In the genomic region with DNA sequence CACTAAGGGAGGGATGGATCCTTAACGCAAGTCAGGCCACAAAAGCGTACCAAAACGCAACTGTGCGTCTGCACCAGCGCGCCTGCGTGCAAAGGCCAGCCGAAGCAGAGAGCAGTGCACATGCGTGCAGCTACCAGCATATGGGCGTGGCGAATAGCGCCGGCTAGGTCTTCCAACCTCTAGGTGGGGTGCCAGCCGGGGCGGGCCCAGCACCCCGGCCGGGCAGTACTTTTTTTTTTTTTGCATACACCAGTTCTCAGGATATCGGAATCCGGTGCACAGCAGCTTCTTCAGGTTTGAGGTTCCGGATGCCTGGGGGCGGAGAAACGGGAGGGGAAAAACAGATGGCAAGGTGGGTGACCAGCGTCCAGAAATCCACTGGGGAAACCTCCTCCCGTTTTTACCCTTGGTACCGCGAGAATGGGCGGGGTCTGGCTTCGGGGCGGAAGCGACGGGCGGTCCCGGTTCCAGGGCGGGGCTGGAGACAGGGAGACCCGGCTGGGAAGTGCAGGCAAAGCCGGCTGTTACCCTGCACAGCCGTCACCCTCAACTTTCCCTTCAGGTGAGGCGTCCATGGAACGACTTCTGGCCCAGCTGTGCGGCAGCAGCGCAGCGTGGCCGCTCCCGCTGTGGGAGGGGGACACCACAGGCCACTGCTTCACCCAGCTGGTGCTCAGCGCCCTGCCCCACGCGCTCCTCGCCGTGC, we compare ENCODE assay signal across 8 cellular contexts. TPM values are rescaled to one million over a fixed set of nuclear protein-coding genes. Genes with fewer than 3 reads are reported as not detected.
A peak's percentile ranks its signal among the peaks of the same experiment; 100 is the strongest.
DNase-seq lines count a peak whose midpoint lies in the region; ATAC-seq and TF ChIP-seq lines count a peak whose summit lies in the region.

TSS of gene ABCC10 (plus strand) at position 136 of the 706 bp plus-strand sequence. CDS start at position 574, 438 bp downstream.

- peak within 1 kb of the TSS; percentile 92 for H3K4me2 ChIP-seq in PC-3 (ENCODE audit: low read length)

- H3K36me3 ChIP-seq in PC-3 (ENCODE audit: low read depth, low read length) = no peaks in the 10 kb centered on the region

- peaks cover 10% of the 10 kb centered on the region for H3K4me1 ChIP-seq in PC-3 (ENCODE audit: insufficient read depth, low read length)

- H2AFZ ChIP-seq in PC-3 (ENCODE audit: low read length) = peak within 1 kb of the TSS; percentile 92

- H3K27ac ChIP-seq in PC-3 (ENCODE audit: low read length) = peak within 1 kb of the TSS; percentile 68

- peak within 1 kb of the TSS; percentile 88 for H3K9ac ChIP-seq in PC-3 (ENCODE audit: low read length)

- TF ChIP-seq CTCF in PC-3 (conservative IDR thresholded peaks at IDR 0.05; ENCODE audit: low read depth, low read length) (peak; percentile 50), epithelial cell of proximal tubule (conservative IDR thresholded peaks at IDR 0.05; ENCODE audit: low read depth, low read length) (peak; percentile 44)

- H4K20me1 ChIP-seq in PC-3 (ENCODE audit: low read length) = no peaks in the 10 kb centered on the region

- no peaks in the 10 kb centered on the region for H3F3A ChIP-seq in PC-3 (ENCODE audit: low read length, unreplicated experiment)

- CTCF ChIA-PET in PC-3 (lab: Charles Lee) = interaction anchor here (0.6 kb wide), 1 partner anchor 12 kb away, joined by 9 read pairs; no protein-coding TSS in a partner anchor

- no peaks in the 10 kb centered on the region for H3K9me3 ChIP-seq in PC-3 (ENCODE audit: low read length)

- no peak for TF ChIP-seq EP300 in Ishikawa (IDR thresholded peaks at IDR 0.05; ENCODE audit: borderline replicate concordance)

- H3K9me2 ChIP-seq in PC-3 (replicated peaks; ENCODE audit: low read length) = no peaks in the 10 kb centered on the region

- intact Hi-C loops in PC-3 (cut with micrococcal nuclease) = no loop called here

- POLR2A ChIA-PET in PC-3 (lab: Charles Lee; ENCODE audit: unreplicated experiment) = interaction anchor here (0.6 kb wide), 2 partner anchors 111 to 374 kb away, joined by 3 read pairs; partner anchors contain the start of gene CUL7

- peaks cover 26% of the 10 kb centered on the region for H3K79me2 ChIP-seq in PC-3 (ENCODE audit: low read length)

- no TSS peak for BruUV-seq in PC-3 (replicated peaks; lab: Mats Ljungman, UMichigan)

- ATAC-seq in GM21576 (IDR thresholded peaks at IDR 0.05; ENCODE audit: unreplicated experiment) = peak; percentile 90
- ATAC-seq in PC-3 = peak; percentile 95

- H3K4me3 ChIP-seq in PC-3 (ENCODE audit: low read length) = peak within 1 kb of the TSS; percentile 88
- peak within 1 kb of the TSS; percentile 94 for H3K4me3 ChIP-seq in epithelial cell of proximal tubule (ENCODE audit: low read depth, low read length)

- DNase-seq in DMS53 (lab: John Stamatoyannopoulos, UW) (peak; percentile 98), PC-3 (peak; percentile 95), activated T-cell treated with anti-CD3 and anti-CD28 coated beads for 48 hours (ENCODE audit: low read depth) (peak; percentile 91), epithelial cell of proximal tubule (ENCODE audit: low read depth) (peak; percentile 68), mucosa of gallbladder (ENCODE audit: low spot score) (peak; percentile 95)
- peak; percentile 78 to 89 for DNase-seq in stimulated activated CD8-positive, alpha-beta memory T cell treated with anti-CD3 and anti-CD28 coated beads, Interleukin-4, amount 100 ng/mL, for 4 hours (ENCODE audit: low read depth in 2 of 2, low spot score in 1 of 2)

- TF ChIP-seq RAD21 in Ishikawa (IDR thresholded peaks at IDR 0.05; ENCODE audit: low read depth) = no peak

- no peaks in the 10 kb centered on the region for H3K27me3 ChIP-seq in PC-3 (ENCODE audit: low read length)

TF ChIP-seq in Ishikawa, 13 proteins besides CTCF, POLR2A, EP300 and RAD21:
- TF ChIP-seq YY1 (IDR thresholded peaks at IDR 0.05; ENCODE audit: low read depth) (peak; percentile 44), EGR1 (IDR thresholded peaks at IDR 0.05) (no peak), NFIC (IDR thresholded peaks at IDR 0.05) (peak; percentile 11; the same call in 1 of the 2 replicates), MAX (IDR thresholded peaks at IDR 0.05) (peak; percentile 59), TAF1 (IDR thresholded peaks at IDR 0.05; ENCODE audit: low read depth) (peak; percentile 78; the same call in 1 of the 2 replicates), CREB1 (IDR thresholded peaks at IDR 0.05; ENCODE audit: low read depth) (no peak), CEBPB (IDR thresholded peaks at IDR 0.05) (peak; percentile 12; the same call in 1 of the 2 replicates), TCF12 (IDR thresholded peaks at IDR 0.05; ENCODE audit: low read depth) (peak; percentile 67; the same call in 1 of the 2 replicates), ZBTB7A (IDR thresholded peaks at IDR 0.05; ENCODE audit: low read depth) (no peak)

RNA-seq across cellular contexts. Expression of gene ABCC10, which starts in this region (rescaled TPM):
- total RNA-seq in PC-3 (2014; rRNA removed) (23.1 and 40.5 TPM in 2 replicates), epithelial cell of proximal tubule (10.6 and 19.6 TPM in 2 replicates), mucosa of gallbladder (46.8 TPM)

Comparison
In these comparisons a context has a peak if more than half of its experiments do, and no peak if none do; other contexts are left out.
1. Peak in every context shown above with its lines: DNase-seq, ATAC-seq, H3K4me3 ChIP-seq and H3K27ac ChIP-seq.